In the genomic region with DNA sequence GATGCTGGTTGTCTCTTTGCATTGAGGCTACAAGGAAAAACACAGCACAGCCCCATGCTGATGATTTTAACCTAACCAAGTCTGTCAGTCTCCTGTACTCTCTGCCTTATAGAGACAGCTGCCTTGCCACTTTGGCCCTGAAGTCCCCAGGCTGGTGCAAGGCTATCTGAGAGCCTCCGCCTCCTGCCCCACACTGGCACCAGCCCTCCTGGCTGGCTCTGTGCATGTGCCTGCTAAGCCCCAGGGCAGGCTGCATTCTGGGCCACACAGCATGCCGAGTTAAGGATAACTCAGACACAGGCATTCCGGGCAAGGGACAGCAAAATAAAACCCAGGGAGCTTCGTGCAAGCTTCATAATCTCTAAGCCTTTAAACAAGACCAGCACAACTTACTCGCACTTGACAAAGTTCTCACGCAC, we compare ENCODE assay signal across 8 cellular contexts. TPM values are rescaled to one million over a fixed set of nuclear protein-coding genes. Genes with fewer than 3 reads are reported as not detected.
A peak's percentile ranks its signal among the peaks of the same experiment; 100 is the strongest.
DNase-seq lines count a peak whose midpoint lies in the region; ATAC-seq and TF ChIP-seq lines count a peak whose summit lies in the region.

No MANE protein-coding gene starts in this region.

- TF ChIP-seq CTCF in HFF-Myc (IDR thresholded peaks at IDR 0.05; ENCODE audit: low read depth, low read length, missing control alignments) (no peak), transverse colon (IDR thresholded peaks at IDR 0.05) (no peak)

- DNase-seq in ACHN (peak; percentile 43), HFF-Myc (ENCODE audit: extremely low read depth, low read depth) (peak; percentile 5), globus pallidus (ENCODE audit: low spot score) (peak; percentile 15), transverse colon (no peak), hypothalamus (lab: John Stamatoyannopoulos, UW) (no peak), midbrain (lab: John Stamatoyannopoulos, UW) (no peak)
- peak; percentile 56 for DNase-seq in activated CD4-positive, alpha-beta memory T cell treated with anti-CD3 and anti-CD28 coated beads for 36 hours

- in situ Hi-C loops in ACHN (cut with HindIII; ENCODE audit: low pct_ligation_motif_present, low pct_unique_long_range_greater_than_20kb, low sequenced_read_pairs) (no loop called here), transverse colon (cut with MboI; ENCODE audit: low pct_ligation_motif_present in 1 of 4, low pct_unique_long_range_greater_than_20kb in 1 of 4, low sequenced_read_pairs in 3 of 4) (no loop called here)

- H3K4me1 Mint-ChIP-seq in activated CD4-positive, alpha-beta memory T cell treated with anti-CD3 and anti-CD28 coated beads for 36 hours (ENCODE audit: low read depth), result peaks cover 83% of the 10 kb centered on the region

- H3K27me3 Mint-ChIP-seq in activated CD4-positive, alpha-beta memory T cell treated with anti-CD3 and anti-CD28 coated beads for 36 hours, result no peaks in the 10 kb centered on the region

- H3K4me3 Mint-ChIP-seq in activated CD4-positive, alpha-beta memory T cell treated with anti-CD3 and anti-CD28 coated beads for 36 hours, result peak overlapping the region; percentile 93

- peak overlapping the region; percentile 60 to 77 (median 69) for H3K27ac ChIP-seq in transverse colon

- intact Hi-C loops in activated CD4-positive, alpha-beta memory T cell treated with anti-CD3 and anti-CD28 coated beads for 36 hours (cut with micrococcal nuclease), result loop anchor here (1.0 to 10.0 kb wide), 9 partner anchors 49 to 479 kb away; no protein-coding TSS in a partner anchor
- intact Hi-C loops in transverse colon (cut with DNase I; ENCODE audit: low total_unique reads), result loop anchor here (5.0 kb wide), 1 partner anchor 156 kb away; no protein-coding TSS in a partner anchor

- peak overlapping the region; percentile 37 for H3K4me3 ChIP-seq in HFF-Myc (replicated peaks; ENCODE audit: low read depth, low read length)
- peak overlapping the region in 2 of 4 donors; percentile 14 to 32 for H3K4me3 ChIP-seq in transverse colon

- peaks cover 15 to 50% (median 38%) of the 10 kb centered on the region in 4 donors for H3K4me1 ChIP-seq in transverse colon

- peak overlapping the region; percentile 99 for H3K27ac Mint-ChIP-seq in activated CD4-positive, alpha-beta memory T cell treated with anti-CD3 and anti-CD28 coated beads for 36 hours

- CTCF ChIA-PET in activated CD4-positive, alpha-beta memory T cell treated with anti-CD3 and anti-CD28 coated beads for 36 hours (lab: Charles Lee), result interaction anchor here (0.6 to 11.9 kb wide), 22 partner anchors 10 to 791 kb away, joined by 3 to 120 read pairs (median 5); no protein-coding TSS in a partner anchor

- POLR2A ChIA-PET in activated CD4-positive, alpha-beta memory T cell treated with anti-CD3 and anti-CD28 coated beads for 36 hours (lab: Charles Lee), result interaction anchor here (0.6 to 11.5 kb wide), 25 partner anchors 8 to 310 kb away, joined by 3 to 267 read pairs (median 7); no protein-coding TSS in a partner anchor

- 60 to 62% methylated on average over 1 to 6 of the region's 6 CpGs for WGBS in transverse colon (ENCODE audit: low coverage in 1 of 2), 2 donors

- no peak for TF ChIP-seq POLR2A in transverse colon (IDR thresholded peaks at IDR 0.05)

- no peaks in the 10 kb centered on the region for H3K27me3 ChIP-seq in transverse colon

- ATAC-seq in HG03521 (IDR thresholded peaks at IDR 0.05; ENCODE audit: unreplicated experiment), result no peak

- no peaks in the 10 kb centered on the region for H3K9me3 Mint-ChIP-seq in activated CD4-positive, alpha-beta memory T cell treated with anti-CD3 and anti-CD28 coated beads for 36 hours

- TF ChIP-seq EP300 in transverse colon (IDR thresholded peaks at IDR 0.05; ENCODE audit: low read depth), result no peak

- no peaks in the 10 kb centered on the region for H3K9me3 ChIP-seq in transverse colon

- H3K36me3 ChIP-seq in transverse colon, result no peaks in the 10 kb centered on the region

- H3K36me3 Mint-ChIP-seq in activated CD4-positive, alpha-beta memory T cell treated with anti-CD3 and anti-CD28 coated beads for 36 hours, result peaks cover 8% of the 10 kb centered on the region

RNA-seq across cellular contexts. Expression of a gene that starts 0.9 kb away (rescaled TPM):
- 10 to 100 TPM; 50.6 to 55.8 TPM for total RNA-seq in activated CD4-positive, alpha-beta memory T cell treated with anti-CD3 and anti-CD28 coated beads for 36 hours
- 10 to 100 TPM in 3 of 4 donors, 1 to 10 TPM in 1; 8.3 to 60.1 (median 34.7) TPM for total RNA-seq in transverse colon

Comparison
In these comparisons a context has a peak if more than half of its experiments do, and no peak if none do; other contexts are left out.
1. DNase-seq: peak in ACHN (single experiment), HFF-Myc (single experiment), activated CD4-positive, alpha-beta memory T cell treated with anti-CD3 and anti-CD28 coated beads for 36 hours (single experiment) and globus pallidus (single experiment); none in transverse colon (single experiment), hypothalamus (0 of 51) and midbrain (single experiment).